8 cellular contexts compared by ENCODE assay signal in genomic region chr17:72592242-72592966, GRCh38.
DNase-seq lines count a peak whose midpoint lies in the region; ATAC-seq and TF ChIP-seq lines count a peak whose summit lies in the region.

No MANE protein-coding gene starts in this region.

- DNase-seq in ELR (ENCODE audit: low read depth) (peak; percentile 89), HCT116 (ENCODE audit: low read depth, low spot score) (peak; percentile 86), NCI-H1930 (lab: John Stamatoyannopoulos, UW) (peak; percentile 51 to 82), dermis microvascular lymphatic vessel endothelial cell (ENCODE audit: low read depth in 2 of 2) (peak; percentile 1 to 39)
- DNase-seq in activated CD4-positive, alpha-beta T cell treated with anti-CD3 and anti-CD28 coated beads for 36 hours, result peak; percentile 79
- DNase-seq in stimulated activated CD4-positive, alpha-beta T cell treated with anti-CD3 and anti-CD28 coated beads, Interleukin-2, amount 100 ng/mL, for 4 hours (ENCODE audit: low read depth), result peak; percentile 7

- no peaks in the 10 kb centered on the region for H3K36me3 Mint-ChIP-seq in activated CD4-positive, alpha-beta T cell treated with anti-CD3 and anti-CD28 coated beads for 36 hours (ENCODE audit: low read depth)

- H3K4me3 ChIP-seq in HCT116 (replicated peaks in 1 of 2; ENCODE audit: low read depth in 1 of 2, low read length in 2 of 2) (peak overlapping the region; percentile 81 to 87), liver (ENCODE audit: low read depth in 1 of 3, low read length in 3 of 3) (peak overlapping the region in 2 of 3 donors; percentile 48 to 58)

- H3K9me3 Mint-ChIP-seq in activated CD4-positive, alpha-beta T cell treated with anti-CD3 and anti-CD28 coated beads for 36 hours (ENCODE audit: low read depth), result no peaks in the 10 kb centered on the region

- peak; percentile 99 for TF ChIP-seq POLR2A in HCT116 (IDR thresholded peaks at IDR 0.05; ENCODE audit: borderline replicate concordance, extremely low read depth, insufficient read depth, insufficient read length)

- CTCF ChIA-PET in HCT116 (lab: Charles Lee), result interaction anchor here (0.9 to 3.4 kb wide), 5 partner anchors 33 to 133 kb away, joined by 3 to 28 read pairs (median 4); no protein-coding TSS in a partner anchor
- CTCF ChIA-PET in activated CD4-positive, alpha-beta T cell treated with anti-CD3 and anti-CD28 coated beads for 36 hours (lab: Charles Lee), result interaction anchor here (0.6 to 0.7 kb wide), 3 partner anchors 136 to 565 kb away, joined by 3 to 5 read pairs (median 3); no protein-coding TSS in a partner anchor

- H3K4me2 ChIP-seq in HCT116 (ENCODE audit: low read length), result peak overlapping the region; percentile 89

- peaks cover 50% of the 10 kb centered on the region for H3K79me2 ChIP-seq in HCT116 (ENCODE audit: insufficient read depth, low read length)

- peaks cover 38 to 64% of the 10 kb centered on the region in 2 experiments for H3K4me1 ChIP-seq in HCT116 (ENCODE audit: control insufficient read depth in 1 of 2, insufficient read depth in 2 of 2, low read length in 2 of 2)
- H3K4me1 ChIP-seq in liver (ENCODE audit: control insufficient read depth in 4 of 4, insufficient read depth in 4 of 4, low read length in 3 of 4), result peaks cover 11 to 15% (median 13%) of the 10 kb centered on the region in 4 donors

- H3K27me3 ChIP-seq in HCT116 (ENCODE audit: insufficient read depth, low read length) (no peaks in the 10 kb centered on the region), liver (ENCODE audit: control insufficient read depth in 4 of 4, insufficient read depth in 4 of 4, low read length in 3 of 4) (peaks cover 2 to 9% (median 6%) of the 10 kb centered on the region in 4 donors)

- intact Hi-C loops in HCT116 (cut with micrococcal nuclease), result loop anchor here (1.0 to 5.0 kb wide), 3 partner anchors 90 to 700 kb away; no protein-coding TSS in a partner anchor
- intact Hi-C loops in activated CD4-positive, alpha-beta T cell treated with anti-CD3 and anti-CD28 coated beads for 36 hours (cut with DNase I, micrococcal nuclease), result loop anchor here in 1 of 2 experiments (1.0 kb wide), 2 partner anchors 600 to 640 kb away; a partner anchor contains a TSS

- TF ChIP-seq CTCF in HCT116 (IDR thresholded peaks at IDR 0.05 in 2 of 3, conservative IDR thresholded peaks at IDR 0.05 in 1 of 3; ENCODE audit: borderline replicate concordance in 1 of 3, insufficient read depth in 1 of 3, low read depth in 2 of 3, low read length in 2 of 3), result 0 out of 6 replicates have a peak, but pooled peaks of 1 of the 3 experiments have one; percentile 0
- TF ChIP-seq CTCF in liver (IDR thresholded peaks at IDR 0.05; ENCODE audit: low read depth, low read length, missing input control), result no peak

- TF ChIP-seq RAD21 in HCT116 (IDR thresholded peaks at IDR 0.05; ENCODE audit: low read depth) (no peak), liver (IDR thresholded peaks at IDR 0.05) (no peak)

- H3K9ac ChIP-seq in HCT116 (ENCODE audit: low read length), result peak overlapping the region; percentile 79
- no peak overlapping the region for H3K9ac ChIP-seq in liver (ENCODE audit: low read depth in 1 of 2, low read length in 2 of 2)

- RAD21 ChIA-PET in HCT116 (lab: Charles Lee; ENCODE audit: low non-redundant PET in 1 of 2, low total read pairs in 2 of 2, uncharacterized antibody in 2 of 2, unreplicated experiment in 2 of 2), result interaction anchor here (0.6 to 1.3 kb wide), 5 partner anchors 10 to 36 kb away, joined by 3 to 8 read pairs (median 3); no protein-coding TSS in a partner anchor

- H3K36me3 ChIP-seq in HCT116 (ENCODE audit: control insufficient read depth in 1 of 2, insufficient read depth in 2 of 2, low read length in 2 of 2) (no peaks in the 10 kb centered on the region), liver (ENCODE audit: control insufficient read depth in 4 of 4, insufficient read depth in 3 of 4, low read depth in 1 of 4, low read length in 3 of 4) (no peaks in the 10 kb centered on the region)

- H3K4me3 Mint-ChIP-seq in activated CD4-positive, alpha-beta T cell treated with anti-CD3 and anti-CD28 coated beads for 36 hours, result peak overlapping the region; percentile 75

- H3K4me1 Mint-ChIP-seq in activated CD4-positive, alpha-beta T cell treated with anti-CD3 and anti-CD28 coated beads for 36 hours, result peaks cover 27% of the 10 kb centered on the region

- ATAC-seq in HCT116 (peak; percentile 76), GM18519 (IDR thresholded peaks at IDR 0.05; ENCODE audit: low FRiP score, unreplicated experiment) (no peak)
- peak; percentile 80 for ATAC-seq in activated CD4-positive, alpha-beta T cell treated with anti-CD3 and anti-CD28 coated beads for 36 hours

- POLR2A ChIA-PET in HCT116 (lab: Charles Lee), result interaction anchor here (0.6 to 2.9 kb wide), 70 partner anchors 11 to 719 kb away, joined by 3 to 77 read pairs (median 4); partner anchors contain the start of gene COG1
- POLR2A ChIA-PET in activated CD4-positive, alpha-beta T cell treated with anti-CD3 and anti-CD28 coated beads for 36 hours (lab: Charles Lee), result no interaction called here

- WGBS in liver, result 3% methylated on average over 71 of the region's 71 CpGs

- BruUV-seq in HCT116 (replicated peaks; lab: Mats Ljungman, UMichigan), result no TSS peak

- no peaks in the 10 kb centered on the region for H3K9me3 ChIP-seq in HCT116 (ENCODE audit: control insufficient read depth in 1 of 2, insufficient read depth in 1 of 2, low read depth in 1 of 2, low read length in 2 of 2)
- H3K9me3 ChIP-seq in liver (ENCODE audit: control insufficient read depth in 4 of 4, low read length in 3 of 4), result no peaks in the 10 kb centered on the region

- H3K9me2 ChIP-seq in HCT116 (ENCODE audit: insufficient read depth), result no peaks in the 10 kb centered on the region

- H3K27ac Mint-ChIP-seq in activated CD4-positive, alpha-beta T cell treated with anti-CD3 and anti-CD28 coated beads for 36 hours, result peak overlapping the region; percentile 71

- H3K27ac ChIP-seq in HCT116 (ENCODE audit: low read depth, low read length) (peak overlapping the region; percentile 69), liver (ENCODE audit: low read depth in 1 of 2, low read length in 2 of 2) (no peak overlapping the region)

- H2AFZ ChIP-seq in HCT116 (ENCODE audit: low read depth, low read length, poor library complexity, severe bottlenecking), result peak overlapping the region; percentile 55

- H3K27me3 Mint-ChIP-seq in activated CD4-positive, alpha-beta T cell treated with anti-CD3 and anti-CD28 coated beads for 36 hours, result peaks cover 44% of the 10 kb centered on the region

- H4K20me1 ChIP-seq in HCT116 (ENCODE audit: insufficient read depth), result peaks cover 4% of the 10 kb centered on the region; the same call in 1 of the 2 replicates

TF ChIP-seq in HCT116, 20 proteins besides CTCF, POLR2A, EP300 and RAD21:
- peak; percentile 81 for TF ChIP-seq ZBTB33 (IDR thresholded peaks at IDR 0.05; ENCODE audit: extremely low read depth, insufficient replicate concordance, low read length)
- no peak for TF ChIP-seq ZNF274 (IDR thresholded peaks at IDR 0.05; ENCODE audit: low read depth, low read length)
- no peak for TF ChIP-seq TCF7L2 (IDR thresholded peaks at IDR 0.05; ENCODE audit: borderline replicate concordance, extremely low read depth, insufficient read depth, insufficient read length)
- peak; percentile 80 for TF ChIP-seq SIN3A (IDR thresholded peaks at IDR 0.05; ENCODE audit: low read depth)
- peak; percentile 100 for TF ChIP-seq POLR2AphosphoS5 (IDR thresholded peaks at IDR 0.05; ENCODE audit: low read depth, low read length)
- peak; percentile 91 for TF ChIP-seq YY1 (IDR thresholded peaks at IDR 0.05; ENCODE audit: extremely low read depth, insufficient replicate concordance, low read depth, low read length)
- TF ChIP-seq ZFX (IDR thresholded peaks at IDR 0.05), result peak; percentile 90; the same call in 1 of the 2 replicates

TF ChIP-seq in liver, 16 proteins besides CTCF, POLR2A, EP300 and RAD21:
- TF ChIP-seq YY1 (IDR thresholded peaks at IDR 0.05) (no peak), MAX (IDR thresholded peaks at IDR 0.05) (no peak), RXRA (IDR thresholded peaks at IDR 0.05) (no peak), JUND (IDR thresholded peaks at IDR 0.05) (no peak), HNF4G (IDR thresholded peaks at IDR 0.05) (no peak), EGR1 (IDR thresholded peaks at IDR 0.05; ENCODE audit: low read depth in 2 of 2) (no peak), TAF1 (conservative IDR thresholded peaks at IDR 0.05) (no peak), ZBTB33 (IDR thresholded peaks at IDR 0.05) (no peak), GABPA (IDR thresholded peaks at IDR 0.05 in 1 of 2, conservative IDR thresholded peaks at IDR 0.05 in 1 of 2) (no peak)

Comparison
In these comparisons a context has a peak if more than half of its experiments do, and no peak if none do; other contexts are left out.
1. DNase-seq: peak in every context shown above with its lines; median percentile 89 in ELR; 86 in HCT116; 79 in activated CD4-positive, alpha-beta T cell treated with anti-CD3 and anti-CD28 coated beads for 36 hours; 66 in NCI-H1930; 20 in dermis microvascular lymphatic vessel endothelial cell; 7 in stimulated activated CD4-positive, alpha-beta T cell treated with anti-CD3 and anti-CD28 coated beads, Interleukin-2, amount 100 ng/mL, for 4 hours.